20 cellular contexts compared by ENCODE assay signal in the genomic region with DNA sequence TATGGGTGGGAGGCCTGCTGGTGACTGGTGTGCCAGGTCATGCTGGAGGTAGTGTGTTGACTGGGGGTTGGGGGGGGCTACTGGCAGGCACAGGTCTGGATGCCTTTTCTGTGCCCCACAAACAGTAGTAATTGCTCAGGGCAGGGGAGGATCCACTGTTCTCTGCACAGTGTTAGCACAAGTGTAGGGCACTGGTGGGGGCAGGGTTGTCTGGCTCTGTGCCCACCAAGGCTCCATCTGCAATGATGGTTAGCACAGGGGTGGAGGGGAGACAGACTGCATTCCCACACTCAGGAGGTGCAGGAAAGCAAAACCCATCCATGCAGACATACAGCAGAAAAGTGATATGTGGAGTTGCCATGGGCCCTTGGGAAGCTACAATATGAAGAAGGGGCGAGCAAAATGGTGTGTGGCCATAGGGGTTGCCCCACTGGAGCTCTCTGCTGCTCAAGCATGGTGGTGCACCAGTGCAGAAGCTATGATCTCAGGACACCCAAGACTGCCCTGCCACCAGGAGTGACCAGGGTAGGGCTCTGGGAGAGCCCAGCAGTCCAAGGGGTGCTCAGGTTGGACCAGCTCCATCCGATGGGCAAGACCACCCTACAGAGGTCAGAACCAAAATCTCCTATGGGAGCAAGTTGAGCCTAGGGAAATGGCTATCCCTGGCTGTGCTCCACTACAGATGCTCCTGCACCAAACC.
A peak's percentile ranks its signal among the peaks of the same experiment; 100 is the strongest.
DNase-seq lines count a peak whose midpoint lies in the region; ATAC-seq, FAIRE-seq and TF ChIP-seq lines count a peak whose summit lies in the region.
"Had no signal": no experiment of that assay in that cellular context is flagged by ENCODE, and none has a peak within 500 bp of the region (broad histone marks: within the 10 kb centered on the region; RNA-seq: fewer than 3 reads in every experiment).

No MANE protein-coding gene starts in this region.

- DNase-seq in IMR-90 (no peak), H1 (ENCODE audit: low read depth in 1 of 2, low spot score in 2 of 2) (no peak), spleen (peak; percentile 58), upper lobe of right lung (no peak), left lung (no peak)
- no peak for DNase-seq in activated naive CD8-positive, alpha-beta T cell treated with anti-CD3 and anti-CD28 coated beads, Interleukin-2, amount 50 U/mL, for 24 hours
- DNase-seq: ACHN; BE2C; C1 segment of cervical spinal cord; CD4-positive, CD25-positive, alpha-beta regulatory T cell; CD8-positive, alpha-beta memory T cell; COR-L47; DMS79 treated with DMSO at 0.1 percent for 48 hours; GF-D8; HCEC 1CT; KG1 had no signal

- no peak overlapping the region for H2BK12ac ChIP-seq in H1 (ENCODE audit: low read depth, low read length)

- no peak overlapping the region for H4K8ac ChIP-seq in IMR-90 (ENCODE audit: low read depth in 2 of 2, low read length in 2 of 2)
- peak overlapping the region; percentile 35 for H4K8ac ChIP-seq in H1 (ENCODE audit: extremely low read depth, insufficient read depth, low read length)

- no peak for TF ChIP-seq EP300 in H1 (IDR thresholded peaks at IDR 0.05; ENCODE audit: borderline replicate concordance in 1 of 2, low read depth in 2 of 2, low read length in 2 of 2)

- no peak overlapping the region for H3K4me3 ChIP-seq in IMR-90 (ENCODE audit: insufficient read depth, low read depth, low read length)
- H3K4me3 ChIP-seq in H1 (ENCODE audit: extremely low read depth in 1 of 4, insufficient read depth in 2 of 4, low read depth in 3 of 4, low read length in 4 of 4) = no peak overlapping the region
- H3K4me3 ChIP-seq in spleen = no peak overlapping the region
- H3K4me3 ChIP-seq in upper lobe of right lung = no peak overlapping the region
- H3K4me3 ChIP-seq in left lung = no peak overlapping the region

- no peak for FAIRE-seq in H1 (lab: Jason Lieb, UNC)
- FAIRE-seq: A204.1, D721Med, HepG2 had no signal

- H2BK120ac ChIP-seq in IMR-90 (ENCODE audit: low read depth, low read length) (no peak overlapping the region), H1 (replicated peaks; ENCODE audit: low read depth, low read length) (no peak overlapping the region)

- no peak overlapping the region for H3K14ac ChIP-seq in IMR-90 (replicated peaks; ENCODE audit: low read depth, low read length)
- no peak overlapping the region for H3K14ac ChIP-seq in H1 (ENCODE audit: insufficient read length)

- H2AK5ac ChIP-seq in IMR-90 (ENCODE audit: low read depth, low read length) = no peak overlapping the region
- H2AK5ac ChIP-seq in H1 (ENCODE audit: low read depth, low read length) = no peak overlapping the region

- H3K27ac ChIP-seq in IMR-90 (ENCODE audit: insufficient read depth, low read length) (no peak overlapping the region), H1 (ENCODE audit: low read depth, low read length) (no peak overlapping the region), spleen (no peak overlapping the region), upper lobe of right lung (no peak overlapping the region), left lung (no peak overlapping the region)

- H3K9ac ChIP-seq in IMR-90 (ENCODE audit: low read depth, low read length) (no peak overlapping the region), H1 (replicated peaks in 1 of 4; ENCODE audit: extremely low read depth in 1 of 4, low read depth in 3 of 4, low read length in 3 of 4) (no peak overlapping the region)

- no peak overlapping the region for H2BK15ac ChIP-seq in IMR-90 (ENCODE audit: low read depth, low read length)
- H2BK15ac ChIP-seq in H1 (ENCODE audit: low read length) = no peak overlapping the region

- TF ChIP-seq RAD21 in IMR-90 (IDR thresholded peaks at IDR 0.05; ENCODE audit: low read length) (no peak), H1 (IDR thresholded peaks at IDR 0.05 in 1 of 2, conservative IDR thresholded peaks at IDR 0.05 in 1 of 2; ENCODE audit: low read depth in 2 of 2, low read length in 2 of 2) (no peak)

- H2BK20ac ChIP-seq in IMR-90 (ENCODE audit: low read depth, low read length) (no peak overlapping the region), H1 (ENCODE audit: low read length) (0 out of 2 replicates have a peak overlapping the region, but pooled peaks have one; percentile 72)

- H3K27me3 Mint-ChIP-seq in activated naive CD8-positive, alpha-beta T cell treated with anti-CD3 and anti-CD28 coated beads, Interleukin-2, amount 50 U/mL, for 24 hours = no peaks in the 10 kb centered on the region
- H3K27me3 Mint-ChIP-seq: CD4-positive, CD25-positive, alpha-beta regulatory T cell; CD8-positive, alpha-beta memory T cell had no signal

- intact Hi-C loops in IMR-90 (cut with micrococcal nuclease) = loop anchor here (5.0 kb wide), 1 partner anchor 108 kb away; no protein-coding TSS in a partner anchor
- intact Hi-C loops in spleen (cut with DNase I; ENCODE audit: low total_unique reads) = no loop called here
- intact Hi-C loops in upper lobe of right lung (cut with DNase I) = no loop called here
- intact Hi-C loops in left lung (cut with DNase I) = no loop called here

- H3K4me2 ChIP-seq in IMR-90 (ENCODE audit: low read depth, low read length) (no peak overlapping the region), H1 (ENCODE audit: insufficient read depth in 1 of 2, low read depth in 2 of 2, low read length in 2 of 2) (no peak overlapping the region)

- in situ Hi-C loops in IMR-90 (cut with MboI; ENCODE audit: low sequenced_read_pairs) = no loop called here

- no peaks in the 10 kb centered on the region for H4K20me1 ChIP-seq in IMR-90 (ENCODE audit: insufficient read depth, low read length)
- H4K20me1 ChIP-seq in H1 (replicated peaks in 1 of 2; ENCODE audit: control insufficient read depth in 1 of 2, insufficient read depth in 2 of 2, low read length in 2 of 2) = no peaks in the 10 kb centered on the region

- WGBS in IMR-90 (ENCODE audit: extremely low coverage in 2 of 2, insufficient read length in 1 of 2), 2 experiments = 38% methylated on average over 1 of the region's 2 CpGs; no CpG with 5 or more reads in 1 of the 2 experiments
- WGBS in H1 (ENCODE audit: extremely low coverage in 1 of 2, insufficient coverage in 1 of 2, insufficient read length in 1 of 2, insufficient replicate concordance in 2 of 2, low coverage in 1 of 2, low lambda C conversion rate in 2 of 2, missing lambda C conversion rate in 1 of 2), 2 experiments = 82% methylated on average over 2 of the region's 2 CpGs; no CpG with 5 or more reads in 1 of the 2 experiments
- 74 to 86% (median 83%) methylated on average over 1 to 2 of the region's 2 CpGs for WGBS in spleen, 5 donors

- H3K56ac ChIP-seq in IMR-90 (ENCODE audit: extremely low read depth, insufficient read depth, low read length) = no peak overlapping the region
- no peak overlapping the region for H3K56ac ChIP-seq in H1 (replicated peaks; ENCODE audit: insufficient read length, low read depth, low read length)

- no peak overlapping the region for H2BK5ac ChIP-seq in IMR-90 (ENCODE audit: low read depth, low read length, poor library complexity, severe bottlenecking)
- no peak overlapping the region for H2BK5ac ChIP-seq in H1 (ENCODE audit: low read depth, low read length)

- H3K36me3 ChIP-seq in IMR-90 (ENCODE audit: control insufficient read depth, insufficient read depth, low read length) (no peaks in the 10 kb centered on the region), H1 (ENCODE audit: control insufficient read depth in 2 of 4, insufficient read depth in 4 of 4, low read length in 3 of 4) (no peaks in the 10 kb centered on the region), spleen (no peaks in the 10 kb centered on the region), upper lobe of right lung (no peaks in the 10 kb centered on the region), left lung (no peaks in the 10 kb centered on the region)
- H3K36me3 ChIP-seq: BE2C had no signal

- H3K4me3 Mint-ChIP-seq in activated naive CD8-positive, alpha-beta T cell treated with anti-CD3 and anti-CD28 coated beads, Interleukin-2, amount 50 U/mL, for 24 hours = no peak overlapping the region
- H3K4me3 Mint-ChIP-seq: CD8-positive, alpha-beta memory T cell had no signal

- no peak overlapping the region for H4K91ac ChIP-seq in IMR-90 (ENCODE audit: insufficient read depth, low read depth, low read length)
- no peak overlapping the region for H4K91ac ChIP-seq in H1 (replicated peaks; ENCODE audit: insufficient read length, low read length)

- no peak overlapping the region for H4K5ac ChIP-seq in IMR-90 (ENCODE audit: low read depth, low read length)
- no peak overlapping the region for H4K5ac ChIP-seq in H1 (ENCODE audit: insufficient read length, low read depth, low read length)

- no peak overlapping the region for H3K18ac ChIP-seq in IMR-90 (ENCODE audit: low read depth, low read length)
- H3K18ac ChIP-seq in H1 (ENCODE audit: extremely low read depth, low read length) = no peak overlapping the region

- H3K9me3 ChIP-seq in IMR-90 (ENCODE audit: control insufficient read depth, insufficient read depth, low read length) (no peaks in the 10 kb centered on the region; the same call in none of the 2 replicates), H1 (ENCODE audit: insufficient read depth in 2 of 2, low read depth in 1 of 2, low read length in 1 of 2) (no peaks in the 10 kb centered on the region), spleen (peaks cover 0 to 30% (median 18%) of the 10 kb centered on the region in 8 donors), upper lobe of right lung (no peaks in the 10 kb centered on the region), left lung (peaks cover 0 to 11% of the 10 kb centered on the region in 2 donors)
- H3K9me3 ChIP-seq: BE2C had no signal

- no peak overlapping the region for H3K27ac Mint-ChIP-seq in activated naive CD8-positive, alpha-beta T cell treated with anti-CD3 and anti-CD28 coated beads, Interleukin-2, amount 50 U/mL, for 24 hours
- H3K27ac Mint-ChIP-seq: CD8-positive, alpha-beta memory T cell had no signal

- CTCF ChIA-PET in IMR-90 (lab: Yijun Ruan, JAX) (interaction anchor here (0.5 kb wide), 1 partner anchor 465 kb away, joined by 4 read pairs; no protein-coding TSS in a partner anchor), H1 (lab: Charles Lee; ENCODE audit: partially characterized antibody) (interaction anchor here (1.3 kb wide), 1 partner anchor 9 kb away, joined by 3 read pairs; no protein-coding TSS in a partner anchor)

- no peaks in the 10 kb centered on the region for H3K27me3 ChIP-seq in IMR-90 (ENCODE audit: control insufficient read depth, insufficient read depth, low read length)
- H3K27me3 ChIP-seq in H1 (replicated peaks in 1 of 4; ENCODE audit: control insufficient read depth in 3 of 4, extremely low read depth in 1 of 4, insufficient read depth in 3 of 4, low read length in 3 of 4) = no peaks in the 10 kb centered on the region
- H3K27me3 ChIP-seq in spleen (replicated peaks in 1 of 7) = no peaks in the 10 kb centered on the region
- no peaks in the 10 kb centered on the region for H3K27me3 ChIP-seq in upper lobe of right lung
- no peaks in the 10 kb centered on the region for H3K27me3 ChIP-seq in left lung
- H3K27me3 ChIP-seq: BE2C had no signal

- POLR2A ChIA-PET in IMR-90 (lab: Charles Lee; ENCODE audit: unreplicated experiment) (no interaction called here), H1 (lab: Charles Lee; ENCODE audit: partially characterized antibody) (no interaction called here)

- H3K23ac ChIP-seq in IMR-90 (ENCODE audit: low read depth, low read length) (no peak overlapping the region), H1 (ENCODE audit: insufficient read length) (no peak overlapping the region)

- H3K9me1 ChIP-seq in IMR-90 (ENCODE audit: insufficient read depth, low read length) = no peaks in the 10 kb centered on the region

- no peak for TF ChIP-seq CTCF in IMR-90 (conservative IDR thresholded peaks at IDR 0.05; ENCODE audit: low read depth, low read length)
- TF ChIP-seq CTCF in H1 (IDR thresholded peaks at IDR 0.05; ENCODE audit: control extremely low read depth in 1 of 3, insufficient read depth in 1 of 3, low read depth in 1 of 3, low read length in 3 of 3) = no peak
- no peak for TF ChIP-seq CTCF in spleen (IDR thresholded peaks at IDR 0.05 in 8 of 11, conservative IDR thresholded peaks at IDR 0.05 in 3 of 11)
- no peak for TF ChIP-seq CTCF in upper lobe of right lung (IDR thresholded peaks at IDR 0.05)
- no peak for TF ChIP-seq CTCF in left lung (IDR thresholded peaks at IDR 0.05)

- H3K36me3 Mint-ChIP-seq in activated naive CD8-positive, alpha-beta T cell treated with anti-CD3 and anti-CD28 coated beads, Interleukin-2, amount 50 U/mL, for 24 hours (ENCODE audit: low read depth) = no peaks in the 10 kb centered on the region
- H3K36me3 Mint-ChIP-seq: CD4-positive, CD25-positive, alpha-beta regulatory T cell; CD8-positive, alpha-beta memory T cell had no signal

- H3K9me3 Mint-ChIP-seq in activated naive CD8-positive, alpha-beta T cell treated with anti-CD3 and anti-CD28 coated beads, Interleukin-2, amount 50 U/mL, for 24 hours = peaks cover 26% of the 10 kb centered on the region

- dilution Hi-C loops in IMR-90 (cut with HindIII; ENCODE audit: low sequenced_read_pairs, unreplicated experiment) = no loop called here

- TF ChIP-seq POLR2A in IMR-90 (IDR thresholded peaks at IDR 0.05; ENCODE audit: low read depth, low read length) = no peak
- no peak for TF ChIP-seq POLR2A in H1 (IDR thresholded peaks at IDR 0.05; ENCODE audit: control extremely low read depth in 1 of 2, low read depth in 2 of 2, low read length in 2 of 2)
- TF ChIP-seq POLR2A in spleen (IDR thresholded peaks at IDR 0.05) = no peak

- ATAC-seq in IMR-90 (ENCODE audit: low read depth) = no peak
- peak; percentile 39 for ATAC-seq in upper lobe of right lung
- no peak for ATAC-seq in left lung
- ATAC-seq in HG03025 (IDR thresholded peaks at IDR 0.05; ENCODE audit: low FRiP score, unreplicated experiment) = no peak
- no peak for ATAC-seq in activated naive CD8-positive, alpha-beta T cell treated with anti-CD3 and anti-CD28 coated beads, Interleukin-2, amount 50 U/mL, for 24 hours
- ATAC-seq: HepG2 had no signal

- H3K4me1 Mint-ChIP-seq in activated naive CD8-positive, alpha-beta T cell treated with anti-CD3 and anti-CD28 coated beads, Interleukin-2, amount 50 U/mL, for 24 hours = no peaks in the 10 kb centered on the region
- H3K4me1 Mint-ChIP-seq: CD4-positive, CD25-positive, alpha-beta regulatory T cell; CD8-positive, alpha-beta memory T cell had no signal

- H3K4me1 ChIP-seq in IMR-90 (ENCODE audit: control insufficient read depth, insufficient read depth, low read length) (no peaks in the 10 kb centered on the region), H1 (replicated peaks in 1 of 4; ENCODE audit: control insufficient read depth in 3 of 4, insufficient read depth in 4 of 4, low read length in 3 of 4) (no peaks in the 10 kb centered on the region), spleen (no peaks in the 10 kb centered on the region), upper lobe of right lung (no peaks in the 10 kb centered on the region), left lung (no peaks in the 10 kb centered on the region)
- H3K4me1 ChIP-seq: BE2C had no signal

- H3K4ac ChIP-seq in IMR-90 (ENCODE audit: low read depth, low read length) (no peak overlapping the region), H1 (replicated peaks; ENCODE audit: insufficient read length, low read depth, low read length) (no peak overlapping the region)

- H2AK9ac ChIP-seq in IMR-90 (replicated peaks; ENCODE audit: low read depth, low read length, poor library complexity) = no peak overlapping the region

- BruUV-seq in IMR-90 (replicated peaks; lab: Mats Ljungman, UMichigan) = no TSS peak

- H3K79me1 ChIP-seq in IMR-90 (ENCODE audit: low read depth in 1 of 2, low read length in 2 of 2) (no peaks in the 10 kb centered on the region), H1 (ENCODE audit: low read depth, low read length) (no peaks in the 10 kb centered on the region)

- H2AFZ ChIP-seq in IMR-90 (replicated peaks; ENCODE audit: low read length, poor library complexity) (peak overlapping the region; percentile 32), H1 (ENCODE audit: low read length) (no peak overlapping the region)

- no peaks in the 10 kb centered on the region for H3K79me2 ChIP-seq in H1 (ENCODE audit: control insufficient read depth in 1 of 2, insufficient read depth in 2 of 2, low read length in 2 of 2)

- no peaks in the 10 kb centered on the region for H3K23me2 ChIP-seq in H1 (ENCODE audit: low read depth, low read length)
